In the genomic region with DNA sequence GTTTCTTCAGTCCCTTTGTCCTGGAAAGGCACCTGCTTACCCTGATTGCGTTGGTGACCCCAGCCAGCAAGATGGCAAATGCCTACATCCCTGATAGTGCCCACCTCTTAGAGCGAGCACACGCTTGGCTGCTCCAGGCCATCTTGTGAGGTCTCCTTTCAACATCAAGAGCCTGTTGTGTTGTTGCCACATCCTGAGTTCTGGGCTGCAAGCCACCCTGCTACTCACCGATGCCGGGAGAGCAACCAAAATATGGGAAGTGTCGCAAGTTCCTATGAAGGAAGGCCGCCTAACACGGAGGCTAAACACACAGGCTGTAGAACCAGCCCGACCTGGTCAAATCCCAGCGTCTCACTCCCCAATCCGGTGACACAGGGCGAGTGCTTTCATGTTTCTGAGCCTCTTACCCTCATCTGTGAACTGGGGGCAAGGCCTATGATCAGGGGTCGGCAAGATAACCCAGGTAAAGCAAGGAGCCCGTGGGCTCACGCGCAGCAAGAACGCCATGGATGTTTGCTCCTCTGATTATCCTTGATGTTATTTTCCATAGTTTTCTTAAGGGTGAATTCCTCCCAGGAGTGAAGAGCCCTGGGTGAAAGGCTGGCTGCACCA, we compare ENCODE assay signal across 8 cellular contexts.
A peak's percentile ranks its signal among the peaks of the same experiment; 100 is the strongest.
DNase-seq lines count a peak whose midpoint lies in the region; ATAC-seq and FAIRE-seq lines count a peak whose summit lies in the region.

No MANE protein-coding gene starts in this region.

- peak overlapping the region; percentile 37 for H3K4me3 ChIP-seq in rectal smooth muscle tissue (ENCODE audit: low read length)

- H3K27me3 ChIP-seq in rectal smooth muscle tissue (ENCODE audit: control insufficient read depth, insufficient read depth, low read length) = no peaks in the 10 kb centered on the region

- H3K9ac ChIP-seq in rectal smooth muscle tissue (ENCODE audit: low read length) = no peak overlapping the region

- no peak for ATAC-seq in GM21529 (IDR thresholded peaks at IDR 0.05; ENCODE audit: unreplicated experiment)
- no peak for ATAC-seq in GM19455 (IDR thresholded peaks at IDR 0.05; ENCODE audit: unreplicated experiment)

- H3K27ac ChIP-seq in rectal smooth muscle tissue (ENCODE audit: low read depth, low read length) = peak overlapping the region; percentile 100

- peaks cover 75% of the 10 kb centered on the region for H3K4me1 Mint-ChIP-seq in activated CD4-positive, alpha-beta memory T cell treated with anti-CD3 and anti-CD28 coated beads for 36 hours (ENCODE audit: low read depth)

- H3K9me3 Mint-ChIP-seq in activated CD4-positive, alpha-beta memory T cell treated with anti-CD3 and anti-CD28 coated beads for 36 hours = peaks cover 5% of the 10 kb centered on the region

- H3K4me1 ChIP-seq in rectal smooth muscle tissue (ENCODE audit: control insufficient read depth, insufficient read depth, low read length) = peaks cover 40% of the 10 kb centered on the region

- peaks cover 14% of the 10 kb centered on the region for H3K36me3 Mint-ChIP-seq in activated CD4-positive, alpha-beta memory T cell treated with anti-CD3 and anti-CD28 coated beads for 36 hours

- DNase-seq in GDM1 (lab: John Stamatoyannopoulos, UW) (peak; percentile 68), frontal cortex (ENCODE audit: low spot score in 2 of 2) (peak; percentile 24 to 37), NCI-H2107 (lab: John Stamatoyannopoulos, UW) (no peak), 8988T (no peak)
- DNase-seq in activated CD4-positive, alpha-beta memory T cell treated with anti-CD3 and anti-CD28 coated beads for 36 hours = no peak

- POLR2A ChIA-PET in activated CD4-positive, alpha-beta memory T cell treated with anti-CD3 and anti-CD28 coated beads for 36 hours (lab: Charles Lee) = interaction anchor here (2.2 kb wide), 1 partner anchor 27 kb away, joined by 12 read pairs; no protein-coding TSS in a partner anchor

- no peak for FAIRE-seq in frontal cortex (lab: Jason Lieb, UNC)

- peak overlapping the region; percentile 97 for H3K27ac Mint-ChIP-seq in activated CD4-positive, alpha-beta memory T cell treated with anti-CD3 and anti-CD28 coated beads for 36 hours

- H3K36me3 ChIP-seq in rectal smooth muscle tissue (ENCODE audit: control insufficient read depth, insufficient read depth, low read length) = no peaks in the 10 kb centered on the region

- no peak overlapping the region for H3K4me3 Mint-ChIP-seq in activated CD4-positive, alpha-beta memory T cell treated with anti-CD3 and anti-CD28 coated beads for 36 hours

- CTCF ChIA-PET in activated CD4-positive, alpha-beta memory T cell treated with anti-CD3 and anti-CD28 coated beads for 36 hours (lab: Charles Lee) = interaction anchor here (1.0 to 1.3 kb wide), 5 partner anchors 18 to 37 kb away, joined by 3 to 10 read pairs (median 3); no protein-coding TSS in a partner anchor

- no peaks in the 10 kb centered on the region for H3K27me3 Mint-ChIP-seq in activated CD4-positive, alpha-beta memory T cell treated with anti-CD3 and anti-CD28 coated beads for 36 hours

- intact Hi-C loops in activated CD4-positive, alpha-beta memory T cell treated with anti-CD3 and anti-CD28 coated beads for 36 hours (cut with micrococcal nuclease) = loop anchor here (2.0 kb wide), 2 partner anchors 35 to 63 kb away; no protein-coding TSS in a partner anchor

Comparison
In these comparisons a context has a peak if more than half of its experiments do, and no peak if none do; other contexts are left out.
1. DNase-seq: peak in GDM1 (single experiment) and frontal cortex (2 of 2); none in activated CD4-positive, alpha-beta memory T cell treated with anti-CD3 and anti-CD28 coated beads for 36 hours (single experiment), NCI-H2107 (single experiment) and 8988T (single experiment).